In the genomic region with DNA sequence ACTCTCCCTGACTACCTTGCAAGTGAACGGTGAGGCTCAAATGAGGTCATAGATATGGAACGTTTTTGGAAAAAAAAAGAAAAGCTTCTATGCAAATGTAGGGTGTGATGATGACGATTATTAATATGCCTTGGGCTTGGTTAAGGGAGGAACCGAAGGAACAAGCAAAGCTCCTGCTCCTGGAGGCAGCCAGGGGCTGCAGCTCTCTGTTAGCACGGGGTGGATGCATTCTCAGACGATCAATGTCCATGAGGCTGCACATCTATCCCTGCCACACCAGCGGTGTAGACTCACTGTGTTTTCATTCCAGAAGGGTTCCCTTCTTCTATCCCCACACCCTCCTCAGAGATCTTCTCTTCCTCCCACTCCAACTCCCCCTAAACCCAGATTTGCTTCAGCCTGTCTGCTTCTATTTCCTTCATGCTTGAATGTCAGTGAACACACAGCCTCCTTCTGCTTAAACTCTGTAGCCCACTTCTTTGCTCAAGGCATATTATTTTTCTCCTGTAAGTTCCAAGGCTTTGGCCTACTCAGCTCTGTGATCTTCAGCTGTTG, we compare ENCODE assay signal across 27 cellular contexts. TPM values are rescaled to one million over a fixed set of nuclear protein-coding genes. Genes with fewer than 3 reads are reported as not detected.
DNase-seq lines count a peak whose midpoint lies in the region; TF ChIP-seq lines count a peak whose summit lies in the region.
"Had no signal": no experiment of that assay in that cellular context is flagged by ENCODE, and none has a peak within 500 bp of the region (broad histone marks: within the 10 kb centered on the region; RNA-seq: fewer than 3 reads in every experiment).

No MANE protein-coding gene starts in this region.

- peak overlapping the region; percentile 9 for H3K4me3 Mint-ChIP-seq in glutamatergic neuron (ENCODE audit: unreplicated experiment)
- H3K4me3 Mint-ChIP-seq: effector memory CD8-positive, alpha-beta T cell had no signal

- H3K27ac ChIP-seq in angular gyrus (ENCODE audit: low read depth, low read length) (peak overlapping the region; percentile 58), temporal lobe (ENCODE audit: low read depth, low read length) (peak overlapping the region; percentile 76)
- H3K27ac ChIP-seq: 22Rv1, body of pancreas, colonic mucosa, esophagus muscularis mucosa, SJSA1, testis had no signal

- H3K27me3 Mint-ChIP-seq in glutamatergic neuron (ENCODE audit: unreplicated experiment): no peaks in the 10 kb centered on the region

- no peaks in the 10 kb centered on the region for H3K9me3 Mint-ChIP-seq in glutamatergic neuron (ENCODE audit: unreplicated experiment)
- H3K9me3 Mint-ChIP-seq: effector memory CD8-positive, alpha-beta T cell had no signal

- TF ChIP-seq CTCF in glutamatergic neuron (IDR thresholded peaks at IDR 0.05; ENCODE audit: partially characterized antibody, unreplicated experiment): no peak

- DNase-seq in DMS79 treated with DMSO at 0.1 percent for 48 hours (lab: John Stamatoyannopoulos, UW): peak; percentile 24
- DNase-seq in DMS79 (lab: John Stamatoyannopoulos, UW): no peak
- DNase-seq in glutamatergic neuron: no peak
- DNase-seq in SHP77 treated with DMSO at 0.1 percent for 48 hours (lab: John Stamatoyannopoulos, UW): no peak
- no peak for DNase-seq in cerebellar nuclear complex (lab: John Stamatoyannopoulos, UW)
- DNase-seq in SIG-M5 (lab: John Stamatoyannopoulos, UW): no peak
- DNase-seq: activated CD4-positive, alpha-beta T cell treated with anti-CD3 and anti-CD28 coated beads, Interleukin-2, amount 50 U/mL, for 4 hours; activated CD4-positive, CD25-positive, alpha-beta regulatory T cell; activated naive CD4-positive, alpha-beta T cell treated with Interleukin-2 at 50 U/mL for 16 hours; body of pancreas; colonic mucosa; effector memory CD8-positive, alpha-beta T cell; foreskin melanocyte; KBM-7; MG63; mucosa of descending colon; NCI-H1417 treated with DMSO at 0.1 percent for 48 hours; NCI-H510A; stimulated activated naive CD4-positive, alpha-beta T cell; testis had no signal

- H3K27ac Mint-ChIP-seq in glutamatergic neuron (ENCODE audit: unreplicated experiment): no peak overlapping the region
- H3K27ac Mint-ChIP-seq: effector memory CD8-positive, alpha-beta T cell; progenitor cell of endocrine pancreas had no signal

- no peaks in the 10 kb centered on the region for H3K36me3 Mint-ChIP-seq in glutamatergic neuron (ENCODE audit: unreplicated experiment)

- peaks cover 14% of the 10 kb centered on the region for H3K4me1 Mint-ChIP-seq in glutamatergic neuron (ENCODE audit: low read depth, unreplicated experiment)

RNA-seq across cellular contexts. Expression of gene SCN3B, which starts 29.3 kb away (rescaled TPM):
- total RNA-seq in glutamatergic neuron (ENCODE audit: unreplicated experiment) (118 TPM), temporal lobe (81.4 TPM)
- total RNA-seq: T-helper 1 cell treated with Interleukin-12 subunit alpha and Interleukin-12 subunit beta and Interleukin-4 antibody, amounts not matched to agents 30 ng/mL and 1 ng/mL, for 36 hours had no signal

RNA-seq across cellular contexts. Expression of gene ZNF202, which starts 57.8 kb away (rescaled TPM):
- total RNA-seq in glutamatergic neuron (ENCODE audit: unreplicated experiment) (18.2 TPM), temporal lobe (14.8 TPM)
